ENCODE assay signal across 8 cellular contexts in the genomic region with DNA sequence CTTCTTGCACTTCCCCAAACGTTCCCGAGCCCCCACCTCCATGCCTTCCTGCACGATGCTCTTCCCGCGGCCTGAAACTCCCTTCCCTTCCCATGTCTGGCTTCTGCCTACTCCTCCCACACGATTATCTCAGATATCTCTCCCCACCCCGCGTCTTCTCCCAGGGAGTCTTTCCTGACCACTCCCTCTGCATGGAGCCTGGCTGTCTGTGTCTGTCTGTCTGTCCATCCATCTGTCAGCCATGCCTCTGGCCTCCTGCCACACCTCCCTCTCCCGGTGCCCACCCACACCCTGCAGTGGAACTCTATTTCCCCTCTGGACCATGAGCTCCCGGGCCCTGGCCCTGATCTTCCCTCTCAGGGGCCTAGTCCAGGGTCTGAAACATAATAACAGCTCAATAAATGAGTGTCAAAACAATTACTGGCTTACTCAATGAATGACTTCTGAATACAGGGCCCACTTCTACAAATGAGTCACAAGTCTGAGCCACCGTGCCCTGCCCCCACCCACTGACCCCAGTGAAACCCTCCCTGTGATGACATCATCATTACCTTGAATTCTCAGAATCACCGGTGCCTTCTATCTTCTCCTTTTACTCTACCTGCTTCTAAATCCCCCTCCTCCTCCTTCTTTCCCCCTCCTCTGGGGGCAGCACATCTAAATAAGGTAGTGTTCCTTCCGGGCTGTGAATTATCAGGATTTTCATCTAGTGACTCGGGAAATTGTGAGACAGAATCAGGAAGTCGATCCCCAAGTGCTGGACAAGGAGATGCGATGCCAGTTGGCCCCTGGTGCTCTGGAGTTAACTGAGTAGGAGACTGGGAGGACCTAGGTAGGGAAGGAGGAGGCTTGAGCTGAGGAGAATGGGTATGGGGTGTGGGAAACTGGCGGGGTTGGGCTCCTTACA. TPM values are rescaled to one million over a fixed set of nuclear protein-coding genes. Genes with fewer than 3 reads are reported as not detected.
DNase-seq lines count a peak whose midpoint lies in the region; ATAC-seq, FAIRE-seq and TF ChIP-seq lines count a peak whose summit lies in the region.

No MANE protein-coding gene starts in this region.

- no peaks in the 10 kb centered on the region for H3K79me2 ChIP-seq in H1 (ENCODE audit: control insufficient read depth in 1 of 2, insufficient read depth in 2 of 2, low read length in 2 of 2)

- no peak overlapping the region for H2BK120ac ChIP-seq in H1 (replicated peaks; ENCODE audit: low read depth, low read length)

- H3K27me3 ChIP-seq in H1 (replicated peaks in 1 of 4; ENCODE audit: control insufficient read depth in 3 of 4, extremely low read depth in 1 of 4, insufficient read depth in 3 of 4, low read length in 3 of 4), result no peaks in the 10 kb centered on the region
- no peaks in the 10 kb centered on the region for H3K27me3 ChIP-seq in lower lobe of right lung (ENCODE audit: low read depth)

- no peak overlapping the region for H4K5ac ChIP-seq in H1 (ENCODE audit: insufficient read length, low read depth, low read length)

- no peaks in the 10 kb centered on the region for H3K36me3 ChIP-seq in H1 (ENCODE audit: control insufficient read depth in 2 of 4, insufficient read depth in 4 of 4, low read length in 3 of 4)
- H3K36me3 ChIP-seq in lower lobe of right lung, result no peaks in the 10 kb centered on the region

- no peak overlapping the region for H4K91ac ChIP-seq in H1 (replicated peaks; ENCODE audit: insufficient read length, low read length)

- no peak overlapping the region for H2BK5ac ChIP-seq in H1 (ENCODE audit: low read depth, low read length)

- no peak overlapping the region for H2BK15ac ChIP-seq in H1 (ENCODE audit: low read length)

- H3K23ac ChIP-seq in H1 (ENCODE audit: insufficient read length), result no peak overlapping the region

- H3K4ac ChIP-seq in H1 (replicated peaks; ENCODE audit: insufficient read length, low read depth, low read length), result no peak overlapping the region

- ATAC-seq in lower lobe of right lung (no peak), GM21526 (IDR thresholded peaks at IDR 0.05; ENCODE audit: low FRiP score, unreplicated experiment) (no peak), GM19455 (IDR thresholded peaks at IDR 0.05; ENCODE audit: unreplicated experiment) (no peak)

- H2AFZ ChIP-seq in H1 (ENCODE audit: low read length), result 0 out of 2 replicates have a peak overlapping the region, but pooled peaks have one; percentile 45

- H3K9me3 ChIP-seq in H1 (ENCODE audit: insufficient read depth in 2 of 2, low read depth in 1 of 2, low read length in 1 of 2), result no peaks in the 10 kb centered on the region
- H3K9me3 ChIP-seq in lower lobe of right lung, result no peaks in the 10 kb centered on the region

- TF ChIP-seq CTCF in H1 (IDR thresholded peaks at IDR 0.05; ENCODE audit: control extremely low read depth in 1 of 3, insufficient read depth in 1 of 3, low read depth in 1 of 3, low read length in 3 of 3), result no peak
- TF ChIP-seq CTCF in lower lobe of right lung (IDR thresholded peaks at IDR 0.05), result no peak

- no peaks in the 10 kb centered on the region for H3K79me1 ChIP-seq in H1 (ENCODE audit: low read depth, low read length)

- no peak overlapping the region for H2BK12ac ChIP-seq in H1 (ENCODE audit: low read depth, low read length)

- POLR2A ChIA-PET in H1 (lab: Charles Lee; ENCODE audit: partially characterized antibody), result interaction anchor here (1.2 kb wide), 1 partner anchor 87 kb away, joined by 3 read pairs; no protein-coding TSS in a partner anchor

- H3K14ac ChIP-seq in H1 (ENCODE audit: insufficient read length), result no peak overlapping the region

- no peak overlapping the region for H3K4me2 ChIP-seq in H1 (ENCODE audit: insufficient read depth in 1 of 2, low read depth in 2 of 2, low read length in 2 of 2)

- no peak for TF ChIP-seq RAD21 in H1 (IDR thresholded peaks at IDR 0.05 in 1 of 2, conservative IDR thresholded peaks at IDR 0.05 in 1 of 2; ENCODE audit: low read depth in 2 of 2, low read length in 2 of 2)

- H4K20me1 ChIP-seq in H1 (replicated peaks in 1 of 2; ENCODE audit: control insufficient read depth in 1 of 2, insufficient read depth in 2 of 2, low read length in 2 of 2), result peaks cover 0 to 2% of the 10 kb centered on the region in 2 experiments

- H3K4me1 ChIP-seq in H1 (replicated peaks in 1 of 4; ENCODE audit: control insufficient read depth in 3 of 4, insufficient read depth in 4 of 4, low read length in 3 of 4), result no peaks in the 10 kb centered on the region; a peak in 2 of 7 replicates
- H3K4me1 ChIP-seq in lower lobe of right lung, result peaks cover 24% of the 10 kb centered on the region

- no peak overlapping the region for H2AK5ac ChIP-seq in H1 (ENCODE audit: low read depth, low read length)

- no peak overlapping the region; the same call in 1 of the 2 replicates for H4K8ac ChIP-seq in H1 (ENCODE audit: extremely low read depth, insufficient read depth, low read length)

- CTCF ChIA-PET in H1 (lab: Charles Lee; ENCODE audit: partially characterized antibody), result interaction anchor here (1.0 to 1.5 kb wide), 3 partner anchors 11 to 768 kb away, joined by 3 to 4 read pairs (median 3); no protein-coding TSS in a partner anchor

- DNase-seq in HCEC 1CT (peak; percentile 32), H1 (ENCODE audit: low read depth in 1 of 2, low spot score in 2 of 2) (no peak), iPS-NIHi11 (ENCODE audit: low spot score) (no peak), lower lobe of right lung (no peak)
- DNase-seq in activated CD4-positive, alpha-beta T cell treated with anti-CD3 and anti-CD28 coated beads for 48 hours, result peak; percentile 94
- DNase-seq in stimulated activated CD4-positive, alpha-beta T cell treated with anti-CD3 and anti-CD28 coated beads, Interleukin-4, amount 100 ng/mL, for 48 hours (ENCODE audit: low read depth in 2 of 2), result peak; percentile 82 to 88

- H3K18ac ChIP-seq in H1 (ENCODE audit: extremely low read depth, low read length), result no peak overlapping the region

- no peak overlapping the region for H3K4me3 ChIP-seq in H1 (ENCODE audit: extremely low read depth in 1 of 4, insufficient read depth in 2 of 4, low read depth in 3 of 4, low read length in 4 of 4)
- H3K4me3 ChIP-seq in lower lobe of right lung, result no peak overlapping the region

- no peak overlapping the region for H3K27ac ChIP-seq in H1 (ENCODE audit: low read depth, low read length)
- no peak overlapping the region for H3K27ac ChIP-seq in lower lobe of right lung

- H3K56ac ChIP-seq in H1 (replicated peaks; ENCODE audit: insufficient read length, low read depth, low read length), result no peak overlapping the region

- WGBS in H1 (ENCODE audit: extremely low coverage in 1 of 2, insufficient coverage in 1 of 2, insufficient read length in 1 of 2, insufficient replicate concordance in 2 of 2, low coverage in 1 of 2, low lambda C conversion rate in 2 of 2, missing lambda C conversion rate in 1 of 2), 2 experiments, result 88% methylated on average over 17 of the region's 17 CpGs; no CpG with 5 or more reads in 1 of the 2 experiments

- TF ChIP-seq POLR2A in H1 (IDR thresholded peaks at IDR 0.05; ENCODE audit: control extremely low read depth in 1 of 2, low read depth in 2 of 2, low read length in 2 of 2), result no peak

- no peak for TF ChIP-seq EP300 in H1 (IDR thresholded peaks at IDR 0.05; ENCODE audit: borderline replicate concordance in 1 of 2, low read depth in 2 of 2, low read length in 2 of 2)

- intact Hi-C loops in lower lobe of right lung (cut with DNase I), result loop anchor here (10.0 kb wide), 1 partner anchor 745 kb away; no protein-coding TSS in a partner anchor

- no peak for FAIRE-seq in H1 (lab: Jason Lieb, UNC)

- no peak overlapping the region for H3K9ac ChIP-seq in H1 (replicated peaks in 1 of 4; ENCODE audit: extremely low read depth in 1 of 4, low read depth in 3 of 4, low read length in 3 of 4)

- no peaks in the 10 kb centered on the region; the same call in 1 of the 2 replicates for H3K23me2 ChIP-seq in H1 (ENCODE audit: low read depth, low read length)

- no peak overlapping the region for H2BK20ac ChIP-seq in H1 (ENCODE audit: low read length)

TF ChIP-seq in H1, 55 proteins besides CTCF, POLR2A, EP300 and RAD21:
- TF ChIP-seq SRF (IDR thresholded peaks at IDR 0.05; ENCODE audit: low read depth, low read length), result 0 out of 2 replicates have a peak, but pooled peaks have one; percentile 32
- peak; percentile 37; the same call in 1 of the 2 replicates for TF ChIP-seq JUND (IDR thresholded peaks at IDR 0.05; ENCODE audit: low read length)
- TF ChIP-seq MAFK (IDR thresholded peaks at IDR 0.05; ENCODE audit: low read depth, low read length), result no peak

RNA-seq across cellular contexts. Expression of gene PLB1, which starts 46.1 kb away (rescaled TPM):
- 0.15 and 0.20 TPM in 2 replicates for total RNA-seq in H1 (2021; fragmentation: NEBNext Ultra II Directional; extraction: Animal tissue kit (Norgen Biotek cat#: 25700))
- polyA plus RNA-seq in H1 (2011; rRNA removed), result 0.08 and 0.36 TPM in 2 replicates
- 0.16 TPM for polyA plus RNA-seq in H1 (2011; cell fraction: cytosol; rRNA removed)
- 0.16 TPM for polyA plus RNA-seq in H1 (2011; cell fraction: nucleus; rRNA removed)
- 0.08 to 0.33 TPM (median 0.25 TPM) in 4 replicates for polyA plus RNA-seq in H1 (2012, experiment 1 of 2)
- 0.05 TPM for polyA plus RNA-seq in H1 (2012, experiment 2 of 2)
- 0.20 TPM for polyA plus RNA-seq in H1 (2013, experiment 1 of 2)
- 0.11 TPM for polyA plus RNA-seq in H1 (2013, experiment 2 of 2)
- 0.28 and 0.83 TPM in 2 replicates for polyA minus RNA-seq in H1 (2011; rRNA and poly(A)+ RNA removed)
- polyA minus RNA-seq in H1 (2011; cell fraction: cytosol; rRNA and poly(A)+ RNA removed), result not detected
- 0.10 TPM for polyA minus RNA-seq in H1 (2011; cell fraction: nucleus; rRNA and poly(A)+ RNA removed)
- total RNA-seq in lower lobe of right lung, result 5.5 TPM

RNA-seq across cellular contexts. Expression of gene FOSL2, which starts 57.1 kb away (rescaled TPM):
- total RNA-seq in H1 (2021; fragmentation: NEBNext Ultra II Directional; extraction: Animal tissue kit (Norgen Biotek cat#: 25700)), result 4.5 and 5.5 TPM in 2 replicates
- polyA plus RNA-seq in H1 (2011; rRNA removed), result 1.5 TPM in 2 replicates
- polyA plus RNA-seq in H1 (2011; cell fraction: cytosol; rRNA removed), result 1.5 TPM
- polyA plus RNA-seq in H1 (2011; cell fraction: nucleus; rRNA removed), result 2.2 TPM
- 2.6 to 2.8 TPM (median 2.6 TPM) in 4 replicates for polyA plus RNA-seq in H1 (2012, experiment 1 of 2)
- 1.9 TPM for polyA plus RNA-seq in H1 (2012, experiment 2 of 2)
- polyA plus RNA-seq in H1 (2013, experiment 1 of 2), result 0.89 TPM
- 0.90 TPM for polyA plus RNA-seq in H1 (2013, experiment 2 of 2)
- 2.7 and 3.0 TPM in 2 replicates for polyA minus RNA-seq in H1 (2011; rRNA and poly(A)+ RNA removed)
- polyA minus RNA-seq in H1 (2011; cell fraction: cytosol; rRNA and poly(A)+ RNA removed), result 2.6 TPM
- 4.0 TPM for polyA minus RNA-seq in H1 (2011; cell fraction: nucleus; rRNA and poly(A)+ RNA removed)
- 74.9 TPM for total RNA-seq in lower lobe of right lung

Comparison
In these comparisons a context has a peak if more than half of its experiments do, and no peak if none do; other contexts are left out.
1. DNase-seq: peak in HCEC 1CT (single experiment), activated CD4-positive, alpha-beta T cell treated with anti-CD3 and anti-CD28 coated beads for 48 hours (single experiment) and stimulated activated CD4-positive, alpha-beta T cell treated with anti-CD3 and anti-CD28 coated beads, Interleukin-4, amount 100 ng/mL, for 48 hours (2 of 2); none in H1 (0 of 2), iPS-NIHi11 (single experiment) and lower lobe of right lung (single experiment).
2. RNA of gene FOSL2, which starts 57.1 kb away (total RNA-seq): 74.9 TPM in lower lobe of right lung (single experiment); 4.5 to 5.5 TPM in H1; every median in the first group is over 10 times any median in the second.